ENCODE assay signal across 1 cellular context in the genomic region with DNA sequence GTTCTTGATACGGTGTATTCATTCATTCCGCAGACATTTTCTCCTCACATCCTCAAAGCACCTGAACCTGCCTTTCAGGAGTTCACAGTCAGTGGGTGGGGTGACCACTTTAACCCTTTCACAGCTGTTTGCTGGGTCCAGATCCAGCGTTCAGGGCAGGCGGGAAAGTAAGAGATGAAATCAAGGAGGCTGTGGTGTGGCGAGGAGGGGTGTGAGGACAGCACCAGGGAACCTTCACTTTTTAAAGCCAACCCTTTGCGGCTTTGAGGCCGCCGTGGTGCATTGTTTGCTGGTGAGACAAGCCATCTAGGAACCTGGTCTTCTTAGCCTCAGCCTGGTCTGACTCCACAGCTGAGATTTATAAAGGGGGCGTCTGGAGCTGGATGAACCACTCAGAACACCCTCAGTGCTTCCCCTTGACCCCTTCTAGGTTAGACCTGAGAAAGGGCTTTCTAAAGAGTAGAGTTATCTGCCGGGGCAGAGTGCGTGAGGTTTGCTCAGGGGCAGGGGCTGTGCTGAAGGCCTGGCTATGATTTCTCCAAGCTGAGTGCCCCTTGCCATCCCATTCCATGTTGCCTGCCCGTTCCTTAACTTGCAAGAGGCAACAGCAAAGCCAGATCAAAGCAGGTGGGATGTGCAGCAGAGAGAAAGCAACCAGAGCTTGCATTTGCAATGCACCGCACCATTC.
TF ChIP-seq lines count a peak whose summit lies in the region.

No MANE protein-coding gene starts in this region.

TF ChIP-seq in H1, 55 proteins besides CTCF, POLR2A, EP300 and RAD21:
- TF ChIP-seq EGR1 (IDR thresholded peaks at IDR 0.05; ENCODE audit: borderline replicate concordance, low read depth, low read length) (no peak), HDAC6 (IDR thresholded peaks at IDR 0.05; ENCODE audit: low read depth, low read length) (no peak), TCF12 (IDR thresholded peaks at IDR 0.05; ENCODE audit: low read depth, low read length) (no peak), HDAC2 (IDR thresholded peaks at IDR 0.05; ENCODE audit: borderline replicate concordance in 1 of 2, low read depth in 2 of 2, low read length in 2 of 2) (no peak), RXRA (IDR thresholded peaks at IDR 0.05; ENCODE audit: insufficient read depth, low read depth, low read length) (no peak), SUZ12 (IDR thresholded peaks at IDR 0.05; ENCODE audit: low read length) (no peak), BCL11A (IDR thresholded peaks at IDR 0.05; ENCODE audit: low read depth in 2 of 2, low read length in 2 of 2) (no peak), KDM5A (IDR thresholded peaks at IDR 0.05; ENCODE audit: low read length) (no peak)
- TF ChIP-seq, protein P1, sequence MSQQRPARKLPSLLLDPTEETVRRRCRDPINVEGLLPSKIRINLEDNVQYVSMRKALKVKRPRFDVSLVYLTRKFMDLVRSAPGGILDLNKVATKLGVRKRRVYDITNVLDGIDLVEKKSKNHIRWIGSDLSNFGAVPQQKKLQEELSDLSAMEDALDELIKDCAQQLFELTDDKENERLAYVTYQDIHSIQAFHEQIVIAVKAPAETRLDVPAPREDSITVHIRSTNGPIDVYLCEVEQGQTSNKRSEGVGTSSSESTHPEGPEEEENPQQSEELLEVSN (IDR thresholded peaks at IDR 0.05), result peak; percentile 75
